Comparison of ENCODE assay signal across 8 cellular contexts in the genomic region with DNA sequence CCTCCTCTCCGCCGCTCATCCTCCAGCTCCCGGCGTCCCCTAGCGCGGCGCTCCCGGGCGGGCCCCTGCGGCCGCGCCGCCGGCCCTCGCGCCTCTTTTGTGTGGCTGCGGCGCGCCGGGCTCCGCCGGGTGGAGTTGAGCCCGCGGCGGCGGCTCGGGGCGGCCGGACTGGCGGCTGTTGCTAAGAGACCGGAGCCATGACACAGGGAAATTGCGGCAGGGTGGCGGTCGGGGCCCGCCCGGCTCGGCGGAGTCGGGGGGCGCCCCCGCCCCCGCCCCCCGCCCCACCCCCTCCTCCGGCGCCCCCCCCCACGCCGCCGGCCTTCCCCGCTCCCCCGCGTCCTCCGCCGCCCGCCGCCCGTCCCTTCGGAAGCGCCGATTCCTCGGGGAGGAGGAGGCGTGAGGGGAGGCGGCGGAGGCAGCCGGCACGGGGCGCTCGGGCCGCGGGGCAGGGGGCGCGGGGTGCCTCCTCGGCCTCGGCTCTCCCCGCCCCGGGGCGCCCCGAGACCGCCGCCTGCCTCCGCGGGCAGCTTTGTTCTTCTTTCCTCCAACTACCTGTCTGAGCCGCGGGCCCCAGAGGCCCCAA. TPM values are rescaled to one million over a fixed set of nuclear protein-coding genes. Genes with fewer than 3 reads are reported as not detected.
DNase-seq lines count a peak whose midpoint lies in the region; ATAC-seq and TF ChIP-seq lines count a peak whose summit lies in the region.

A gene (minus strand): TSS at position 223 of the 586 bp plus-strand sequence. CDS start 3,459 bp downstream, outside the sequence.

- peak; percentile 45 for ATAC-seq in GM21723 (IDR thresholded peaks at IDR 0.05; ENCODE audit: unreplicated experiment)
- peak; percentile 46 for ATAC-seq in stimulated activated naive CD8-positive, alpha-beta T cell treated with anti-CD3 and anti-CD28 coated beads, Interleukin-15, amount 100 ng/mL, for 72 hours
- no peak for ATAC-seq in GM18867 (IDR thresholded peaks at IDR 0.05; ENCODE audit: unreplicated experiment)

- H3K9me3 Mint-ChIP-seq in activated naive CD8-positive, alpha-beta T cell treated with anti-CD3 and anti-CD28 coated beads for 36 hours, result no peaks in the 10 kb centered on the region
- no peaks in the 10 kb centered on the region for H3K9me3 Mint-ChIP-seq in stimulated activated naive CD8-positive, alpha-beta T cell treated with anti-CD3 and anti-CD28 coated beads, Interleukin-15, amount 100 ng/mL, for 72 hours

- H3K9me3 ChIP-seq in BE2C, result no peaks in the 10 kb centered on the region

- no peak for TF ChIP-seq CTCF in BE2C (IDR thresholded peaks at IDR 0.05; ENCODE audit: low read depth, low read length)

- peaks cover 34% of the 10 kb centered on the region for H3K27me3 ChIP-seq in BE2C

- H3K4me3 ChIP-seq in BE2C (ENCODE audit: low read depth, low read length), result no peak within 1 kb of the TSS

- H3K27ac Mint-ChIP-seq in activated naive CD8-positive, alpha-beta T cell treated with anti-CD3 and anti-CD28 coated beads for 36 hours, result no peak within 1 kb of the TSS
- peak within 1 kb of the TSS; percentile 9 to 25 for H3K27ac Mint-ChIP-seq in stimulated activated naive CD8-positive, alpha-beta T cell treated with anti-CD3 and anti-CD28 coated beads, Interleukin-15, amount 100 ng/mL, for 72 hours

- no peaks in the 10 kb centered on the region for H3K4me1 ChIP-seq in BE2C

- no peaks in the 10 kb centered on the region for H3K36me3 Mint-ChIP-seq in activated naive CD8-positive, alpha-beta T cell treated with anti-CD3 and anti-CD28 coated beads for 36 hours

- H3K27me3 Mint-ChIP-seq in activated naive CD8-positive, alpha-beta T cell treated with anti-CD3 and anti-CD28 coated beads for 36 hours, result peaks cover 82% of the 10 kb centered on the region
- H3K27me3 Mint-ChIP-seq in stimulated activated naive CD8-positive, alpha-beta T cell treated with anti-CD3 and anti-CD28 coated beads, Interleukin-15, amount 100 ng/mL, for 72 hours, result peaks cover 88% of the 10 kb centered on the region

- peak within 1 kb of the TSS; percentile 40 for H3K4me3 Mint-ChIP-seq in activated naive CD8-positive, alpha-beta T cell treated with anti-CD3 and anti-CD28 coated beads for 36 hours
- H3K4me3 Mint-ChIP-seq in stimulated activated naive CD8-positive, alpha-beta T cell treated with anti-CD3 and anti-CD28 coated beads, Interleukin-15, amount 100 ng/mL, for 72 hours, result peak within 1 kb of the TSS; percentile 74 to 75

- H3K4me1 Mint-ChIP-seq in activated naive CD8-positive, alpha-beta T cell treated with anti-CD3 and anti-CD28 coated beads for 36 hours, result peaks cover 5% of the 10 kb centered on the region
- H3K4me1 Mint-ChIP-seq in stimulated activated naive CD8-positive, alpha-beta T cell treated with anti-CD3 and anti-CD28 coated beads, Interleukin-15, amount 100 ng/mL, for 72 hours, result peaks cover 22% of the 10 kb centered on the region

- no peaks in the 10 kb centered on the region for H3K36me3 ChIP-seq in BE2C

- DNase-seq in COR-L47 (lab: John Stamatoyannopoulos, UW) (peak; percentile 67), islet precursor cell (peak; percentile 73), BE2C (no peak), hippocampal formation (lab: John Stamatoyannopoulos, UW) (no peak)
- DNase-seq in activated naive CD8-positive, alpha-beta T cell treated with anti-CD3 and anti-CD28 coated beads for 36 hours, result peak; percentile 15
- DNase-seq in stimulated activated naive CD8-positive, alpha-beta T cell treated with anti-CD3 and anti-CD28 coated beads, Interleukin-15, amount 100 ng/mL, for 72 hours, result peak in 1 of 2 donors; percentile 16

RNA-seq across cellular contexts. Expression of the gene that starts here (rescaled TPM):
- total RNA-seq in activated naive CD8-positive, alpha-beta T cell treated with anti-CD3 and anti-CD28 coated beads for 36 hours, result not detected
- not detected for polyA plus RNA-seq in BE2C (2012; ENCODE audit: insufficient read depth, insufficient read length, low read depth)

Comparison
In these comparisons a context has a peak if more than half of its experiments do, and no peak if none do; other contexts are left out.
1. Peak in DNase-seq in activated naive CD8-positive, alpha-beta T cell treated with anti-CD3 and anti-CD28 coated beads for 36 hours; RNA of the gene not detected or under 1 TPM.
2. DNase-seq: peak in COR-L47 (single experiment) and islet precursor cell (single experiment); none in BE2C (single experiment) and hippocampal formation (0 of 2).